In genomic region chr13:112131081-112131739, GRCh38 we compare ENCODE assay signal across 25 cellular contexts.
"Had no signal": no experiment of that assay in that cellular context is flagged by ENCODE, and none has a peak within 500 bp of the region (broad histone marks: within the 10 kb centered on the region; RNA-seq: fewer than 3 reads in every experiment).

No MANE protein-coding gene starts in this region.

- H3K27me3 Mint-ChIP-seq: activated naive CD8-positive, alpha-beta T cell treated with anti-CD3 and anti-CD28 coated beads, Interleukin-2, amount 10 ng/mL, durations not matched to agents 7 days and 5 days had no signal

- ATAC-seq: activated CD4-positive, alpha-beta T cell treated with anti-CD3 and anti-CD28 coated beads for 36 hours; gastrocnemius medialis; psoas muscle had no signal

- DNase-seq: activated CD4-positive, alpha-beta T cell treated with anti-CD3 and anti-CD28 coated beads for 36 hours; activated CD4-positive, alpha-beta T cell treated with anti-CD3 and anti-CD28 coated beads, Interleukin-2, amount 50 U/mL, for 48 hours; activated CD4-positive, CD25-positive, alpha-beta regulatory T cell; activated CD8-positive, alpha-beta memory T cell treated with anti-CD3 and anti-CD28 coated beads for 24 hours; activated gamma-delta T cell; activated naive CD4-positive, alpha-beta T cell treated with anti-CD3 and anti-CD28 coated beads, Interleukin-2, amount 10 ng/mL, durations not matched to agents 7 days and 5 days; activated naive CD8-positive, alpha-beta T cell treated with anti-CD3 and anti-CD28 coated beads, Interleukin-2, amount 10 ng/mL, durations not matched to agents 7 days and 5 days; central memory CD4-positive, alpha-beta T cell; effector CD8-positive, alpha-beta T cell; gastrocnemius medialis; glutamatergic neuron; left ventricle myocardium inferior; nucleus accumbens; psoas muscle; stimulated activated CD4-positive, alpha-beta T cell treated with anti-CD3 and anti-CD28 coated beads, Interleukin-15, amount 100 ng/mL, for 24 hours; stimulated activated CD4-positive, alpha-beta T cell treated with anti-CD3 and anti-CD28 coated beads, Interleukin-2, amount 100 ng/mL, for 24 hours; stimulated activated naive CD4-positive, alpha-beta T cell; testis; trophoblast cell had no signal

- FAIRE-seq: islet of Langerhans had no signal

- H3K36me3 Mint-ChIP-seq: activated naive CD4-positive, alpha-beta T cell treated with anti-CD3 and anti-CD28 coated beads, Interleukin-2, amount 10 ng/mL, durations not matched to agents 7 days and 5 days; activated naive CD8-positive, alpha-beta T cell treated with anti-CD3 and anti-CD28 coated beads, Interleukin-2, amount 10 ng/mL, durations not matched to agents 7 days and 5 days had no signal

- H3K4me1 Mint-ChIP-seq: activated CD4-positive, alpha-beta T cell treated with anti-CD3 and anti-CD28 coated beads for 36 hours; activated naive CD4-positive, alpha-beta T cell treated with anti-CD3 and anti-CD28 coated beads, Interleukin-2, amount 10 ng/mL, durations not matched to agents 7 days and 5 days; activated naive CD8-positive, alpha-beta T cell treated with anti-CD3 and anti-CD28 coated beads, Interleukin-2, amount 10 ng/mL, durations not matched to agents 7 days and 5 days had no signal

- H3K27ac Mint-ChIP-seq: activated CD4-positive, alpha-beta T cell treated with anti-CD3 and anti-CD28 coated beads for 36 hours; activated naive CD4-positive, alpha-beta T cell treated with anti-CD3 and anti-CD28 coated beads, Interleukin-2, amount 10 ng/mL, durations not matched to agents 7 days and 5 days; activated naive CD8-positive, alpha-beta T cell treated with anti-CD3 and anti-CD28 coated beads, Interleukin-2, amount 10 ng/mL, durations not matched to agents 7 days and 5 days; nephron had no signal

- H3K4me3 Mint-ChIP-seq: activated CD4-positive, alpha-beta T cell treated with anti-CD3 and anti-CD28 coated beads for 36 hours; activated naive CD4-positive, alpha-beta T cell treated with anti-CD3 and anti-CD28 coated beads, Interleukin-2, amount 10 ng/mL, durations not matched to agents 7 days and 5 days; activated naive CD8-positive, alpha-beta T cell treated with anti-CD3 and anti-CD28 coated beads, Interleukin-2, amount 10 ng/mL, durations not matched to agents 7 days and 5 days; nephron had no signal

- H3K9me3 Mint-ChIP-seq: activated naive CD4-positive, alpha-beta T cell treated with anti-CD3 and anti-CD28 coated beads, Interleukin-2, amount 10 ng/mL, durations not matched to agents 7 days and 5 days; activated naive CD8-positive, alpha-beta T cell treated with anti-CD3 and anti-CD28 coated beads, Interleukin-2, amount 10 ng/mL, durations not matched to agents 7 days and 5 days; nephron had no signal

- H3K4me3 ChIP-seq: ascending aorta, gastrocnemius medialis, left ventricle myocardium inferior, lung, psoas muscle, smooth muscle cell, testis had no signal

- H3K27ac ChIP-seq: ascending aorta, gastrocnemius medialis, left ventricle myocardium inferior, parathyroid adenoma, psoas muscle, testis had no signal
